ENCODE assay signal across 9 cellular contexts in the genomic region with DNA sequence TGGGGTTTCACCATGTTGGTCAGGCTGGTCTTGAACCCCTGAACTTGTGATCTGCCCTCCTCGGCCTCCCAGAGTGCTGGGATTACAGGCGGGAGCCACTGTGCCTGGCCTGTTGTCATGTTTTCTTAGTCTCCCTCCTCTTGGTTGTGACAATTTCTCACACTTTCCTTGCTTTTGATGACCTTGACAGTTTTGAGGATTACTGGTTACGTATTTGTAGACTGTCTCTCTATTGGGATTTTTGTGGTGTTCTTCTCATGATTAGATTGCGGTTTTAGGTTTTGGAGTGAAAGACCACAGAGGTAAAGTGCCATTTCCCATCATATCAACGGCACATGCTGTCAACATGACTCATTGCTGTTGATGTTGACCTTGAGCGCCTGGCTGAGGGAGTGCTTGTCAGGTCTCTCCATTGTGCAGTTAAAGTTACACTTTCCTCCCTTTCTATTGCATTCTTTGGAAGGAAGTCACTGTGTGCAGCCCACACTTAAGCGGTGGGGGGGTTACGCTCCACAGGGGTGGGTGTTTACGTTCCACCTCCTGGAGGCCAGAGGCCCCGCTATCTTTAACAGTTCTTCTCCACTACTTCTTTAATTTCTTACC. TPM values are rescaled to one million over a fixed set of nuclear protein-coding genes. Genes with fewer than 3 reads are reported as not detected.
A peak's percentile ranks its signal among the peaks of the same experiment; 100 is the strongest.
DNase-seq lines count a peak whose midpoint lies in the region; ATAC-seq and TF ChIP-seq lines count a peak whose summit lies in the region.
"Had no signal": no experiment of that assay in that cellular context is flagged by ENCODE, and none has a peak within 500 bp of the region (broad histone marks: within the 10 kb centered on the region; RNA-seq: fewer than 3 reads in every experiment).

No MANE protein-coding gene starts in this region.

- H3K27ac ChIP-seq in GM23248: no peak overlapping the region

- H3K4me3 Mint-ChIP-seq in natural killer cell treated with Interleukin-12 subunit alpha and Interleukin-12 subunit beta and Interleukin-15 and Interleukin-18, amount 100 ng/mL, for 72 hours: peak overlapping the region; percentile 10
- H3K4me3 Mint-ChIP-seq: memory B cell had no signal

- no peak overlapping the region for H2AFZ ChIP-seq in GM23248

- no peaks in the 10 kb centered on the region for H3K9me3 ChIP-seq in GM23248 (ENCODE audit: low read depth)
- H3K9me3 ChIP-seq in HAP-1: no peaks in the 10 kb centered on the region; the same call in 1 of the 2 replicates

- no peaks in the 10 kb centered on the region for H4K20me1 ChIP-seq in GM23248 (ENCODE audit: insufficient read depth)

- H3K27me3 Mint-ChIP-seq in natural killer cell treated with Interleukin-12 subunit alpha and Interleukin-12 subunit beta and Interleukin-15 and Interleukin-18, amount 100 ng/mL, for 72 hours: peaks cover 13 to 31% of the 10 kb centered on the region in 2 donors

- peak overlapping the region; percentile 24 to 26 for H3K27ac Mint-ChIP-seq in natural killer cell treated with Interleukin-12 subunit alpha and Interleukin-12 subunit beta and Interleukin-15 and Interleukin-18, amount 100 ng/mL, for 72 hours
- H3K27ac Mint-ChIP-seq: memory B cell had no signal

- H3K4me1 Mint-ChIP-seq in natural killer cell treated with Interleukin-12 subunit alpha and Interleukin-12 subunit beta and Interleukin-15 and Interleukin-18, amount 100 ng/mL, for 72 hours (ENCODE audit: low read depth in 2 of 2): peaks cover 28 to 35% of the 10 kb centered on the region in 2 donors

- H3K4me2 ChIP-seq in GM23248 (ENCODE audit: unreplicated experiment): no peak overlapping the region

- H3K79me2 ChIP-seq in GM23248 (ENCODE audit: insufficient read depth): no peaks in the 10 kb centered on the region

- no peaks in the 10 kb centered on the region for H3F3A ChIP-seq in GM23248 (ENCODE audit: insufficient read depth)

- in situ Hi-C loops in GM23248 (cut with MboI) (no loop called here), HAP-1 (cut with MboI; ENCODE audit: low sequenced_read_pairs) (no loop called here)

- H3K36me3 ChIP-seq in GM23248 (ENCODE audit: low read depth) (no peaks in the 10 kb centered on the region), HAP-1 (replicated peaks) (no peaks in the 10 kb centered on the region)

- H3K4me1 ChIP-seq in GM23248 (ENCODE audit: insufficient read depth): no peaks in the 10 kb centered on the region
- H3K4me1 ChIP-seq in HAP-1: 0 out of 2 replicates have a peak, but pooled peaks cover 2% of the 10 kb centered on the region

- no peak overlapping the region for H3K4me3 ChIP-seq in GM23248
- H3K4me3 ChIP-seq in HAP-1: no peak overlapping the region

- H3K27me3 ChIP-seq in GM23248 (replicated peaks; ENCODE audit: insufficient read depth) (peaks cover 36% of the 10 kb centered on the region), HAP-1 (ENCODE audit: low read depth) (no peaks in the 10 kb centered on the region; the same call in 1 of the 2 replicates)

- peak; percentile 25 for DNase-seq in GM23248
- peak; percentile 95 for DNase-seq in astrocyte of the hippocampus (ENCODE audit: low read depth, low spot score)
- DNase-seq in natural killer cell treated with Interleukin-12 subunit alpha and Interleukin-12 subunit beta and Interleukin-15 and Interleukin-18, amount 100 ng/mL, for 72 hours (ENCODE audit: low spot score): peak; percentile 67
- DNase-seq in HAP-1 (ENCODE audit: low spot score in 2 of 2): no peak
- DNase-seq in NCI-H524 treated with DMSO at 0.1 percent for 48 hours (lab: John Stamatoyannopoulos, UW): no peak
- DNase-seq in NCI-H2081 treated with DMSO at 0.1 percent for 48 hours (lab: John Stamatoyannopoulos, UW): no peak

- H3K9ac ChIP-seq in GM23248: no peak overlapping the region

- WGBS in GM23248 (ENCODE audit: low coverage in 1 of 2, low lambda C conversion rate in 2 of 2, missing lambda C conversion rate in 2 of 2), 2 experiments: 69 to 74% methylated on average over 10 of the region's 10 CpGs

- H3K9me2 ChIP-seq in GM23248 (ENCODE audit: insufficient read depth): no peaks in the 10 kb centered on the region

- ATAC-seq in natural killer cell treated with Interleukin-12 subunit alpha and Interleukin-12 subunit beta and Interleukin-15 and Interleukin-18, amount 100 ng/mL, for 72 hours: peak; percentile 89 to 90
- ATAC-seq in HG02973 (IDR thresholded peaks at IDR 0.05; ENCODE audit: unreplicated experiment): no peak

- H3K9me3 Mint-ChIP-seq in natural killer cell treated with Interleukin-12 subunit alpha and Interleukin-12 subunit beta and Interleukin-15 and Interleukin-18, amount 100 ng/mL, for 72 hours: no peaks in the 10 kb centered on the region
- H3K9me3 Mint-ChIP-seq: memory B cell had no signal

- no peaks in the 10 kb centered on the region for H3K36me3 Mint-ChIP-seq in natural killer cell treated with Interleukin-12 subunit alpha and Interleukin-12 subunit beta and Interleukin-15 and Interleukin-18, amount 100 ng/mL, for 72 hours
- H3K36me3 Mint-ChIP-seq: memory B cell had no signal

TF ChIP-seq in PFSK-1, 5 proteins besides CTCF, POLR2A, EP300 and RAD21:
- no peak for TF ChIP-seq POLR2AphosphoS5 (IDR thresholded peaks at IDR 0.05; ENCODE audit: low read depth, low read length)
- TF ChIP-seq FOXP2 (optimal IDR thresholded peaks at IDR 0.05; ENCODE audit: borderline replicate concordance, extremely low read depth, extremely low read length, insufficient read depth): peak; percentile 62
- TF ChIP-seq SIN3A (IDR thresholded peaks at IDR 0.05; ENCODE audit: borderline replicate concordance, insufficient read depth, low read length): no peak
- TF ChIP-seq, protein P1, sequence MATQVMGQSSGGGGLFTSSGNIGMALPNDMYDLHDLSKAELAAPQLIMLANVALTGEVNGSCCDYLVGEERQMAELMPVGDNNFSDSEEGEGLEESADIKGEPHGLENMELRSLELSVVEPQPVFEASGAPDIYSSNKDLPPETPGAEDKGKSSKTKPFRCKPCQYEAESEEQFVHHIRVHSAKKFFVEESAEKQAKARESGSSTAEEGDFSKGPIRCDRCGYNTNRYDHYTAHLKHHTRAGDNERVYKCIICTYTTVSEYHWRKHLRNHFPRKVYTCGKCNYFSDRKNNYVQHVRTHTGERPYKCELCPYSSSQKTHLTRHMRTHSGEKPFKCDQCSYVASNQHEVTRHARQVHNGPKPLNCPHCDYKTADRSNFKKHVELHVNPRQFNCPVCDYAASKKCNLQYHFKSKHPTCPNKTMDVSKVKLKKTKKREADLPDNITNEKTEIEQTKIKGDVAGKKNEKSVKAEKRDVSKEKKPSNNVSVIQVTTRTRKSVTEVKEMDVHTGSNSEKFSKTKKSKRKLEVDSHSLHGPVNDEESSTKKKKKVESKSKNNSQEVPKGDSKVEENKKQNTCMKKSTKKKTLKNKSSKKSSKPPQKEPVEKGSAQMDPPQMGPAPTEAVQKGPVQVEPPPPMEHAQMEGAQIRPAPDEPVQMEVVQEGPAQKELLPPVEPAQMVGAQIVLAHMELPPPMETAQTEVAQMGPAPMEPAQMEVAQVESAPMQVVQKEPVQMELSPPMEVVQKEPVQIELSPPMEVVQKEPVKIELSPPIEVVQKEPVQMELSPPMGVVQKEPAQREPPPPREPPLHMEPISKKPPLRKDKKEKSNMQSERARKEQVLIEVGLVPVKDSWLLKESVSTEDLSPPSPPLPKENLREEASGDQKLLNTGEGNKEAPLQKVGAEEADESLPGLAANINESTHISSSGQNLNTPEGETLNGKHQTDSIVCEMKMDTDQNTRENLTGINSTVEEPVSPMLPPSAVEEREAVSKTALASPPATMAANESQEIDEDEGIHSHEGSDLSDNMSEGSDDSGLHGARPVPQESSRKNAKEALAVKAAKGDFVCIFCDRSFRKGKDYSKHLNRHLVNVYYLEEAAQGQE (IDR thresholded peaks at IDR 0.05; ENCODE audit: insufficient read depth in 1 of 2, low read depth in 2 of 2, low read length in 2 of 2): no peak
- TF ChIP-seq TAF1 (IDR thresholded peaks at IDR 0.05; ENCODE audit: borderline replicate concordance, insufficient read depth, low read length): no peak

RNA-seq across cellular contexts. Expression of gene NEURL1, which starts 10.8 kb away (rescaled TPM):
- total RNA-seq in GM23248 (2014; rRNA removed; shearing (Covaris generic)): 0.63 and 1.1 TPM in 2 replicates
- polyA plus RNA-seq in GM23248 (2016; fragmentation: Nextera tagmentation; extraction: Ambion mirVana): 1.5 TPM in 2 replicates
- polyA plus RNA-seq in PFSK-1 (2012; ENCODE audit: insufficient read length, low read depth): 0.75 TPM
- 1 to 10 TPM; 1.4 to 1.8 TPM for total RNA-seq in natural killer cell treated with Interleukin-12 subunit alpha and Interleukin-12 subunit beta and Interleukin-15 and Interleukin-18, amount 100 ng/mL, for 72 hours

RNA-seq across cellular contexts. Expression of gene CALHM3, which starts 25.2 kb away (rescaled TPM):
- total RNA-seq in GM23248 (2014; rRNA removed; shearing (Covaris generic)): not detected in 2 replicates
- not detected in 2 replicates for polyA plus RNA-seq in GM23248 (2016; fragmentation: Nextera tagmentation; extraction: Ambion mirVana)
- not detected for polyA plus RNA-seq in PFSK-1 (2012; ENCODE audit: insufficient read length, low read depth)
- total RNA-seq in natural killer cell treated with Interleukin-12 subunit alpha and Interleukin-12 subunit beta and Interleukin-15 and Interleukin-18, amount 100 ng/mL, for 72 hours: not detected

RNA-seq across cellular contexts. Expression of gene CALHM1, which starts 45.6 kb away (rescaled TPM):
- total RNA-seq in GM23248 (2014; rRNA removed; shearing (Covaris generic)): not detected in 2 replicates
- 0.08 TPM in 1 of 2 replicates, not detected in the other for polyA plus RNA-seq in GM23248 (2016; fragmentation: Nextera tagmentation; extraction: Ambion mirVana)
- polyA plus RNA-seq in PFSK-1 (2012; ENCODE audit: insufficient read length, low read depth): not detected
- not detected for total RNA-seq in natural killer cell treated with Interleukin-12 subunit alpha and Interleukin-12 subunit beta and Interleukin-15 and Interleukin-18, amount 100 ng/mL, for 72 hours

RNA-seq across cellular contexts. Expression of gene CALHM2, which starts 52.1 kb away (rescaled TPM):
- total RNA-seq in GM23248 (2014; rRNA removed; shearing (Covaris generic)): 62.6 and 74.3 TPM in 2 replicates
- 78.6 and 80.0 TPM in 2 replicates for polyA plus RNA-seq in GM23248 (2016; fragmentation: Nextera tagmentation; extraction: Ambion mirVana)
- polyA plus RNA-seq in PFSK-1 (2012; ENCODE audit: insufficient read length, low read depth): 20.9 TPM
- 10 to 100 TPM; 11.2 to 12.7 TPM for total RNA-seq in natural killer cell treated with Interleukin-12 subunit alpha and Interleukin-12 subunit beta and Interleukin-15 and Interleukin-18, amount 100 ng/mL, for 72 hours

Comparison
In these comparisons a context has a peak if more than half of its experiments do, and no peak if none do; other contexts are left out.
1. DNase-seq: peak in GM23248 (single experiment), astrocyte of the hippocampus (single experiment) and natural killer cell treated with Interleukin-12 subunit alpha and Interleukin-12 subunit beta and Interleukin-15 and Interleukin-18, amount 100 ng/mL, for 72 hours (single experiment); none in HAP-1 (0 of 2), NCI-H524 treated with DMSO at 0.1 percent for 48 hours (single experiment) and NCI-H2081 treated with DMSO at 0.1 percent for 48 hours (single experiment).